ENCODE assay signal across 10 cellular contexts in the genomic region with DNA sequence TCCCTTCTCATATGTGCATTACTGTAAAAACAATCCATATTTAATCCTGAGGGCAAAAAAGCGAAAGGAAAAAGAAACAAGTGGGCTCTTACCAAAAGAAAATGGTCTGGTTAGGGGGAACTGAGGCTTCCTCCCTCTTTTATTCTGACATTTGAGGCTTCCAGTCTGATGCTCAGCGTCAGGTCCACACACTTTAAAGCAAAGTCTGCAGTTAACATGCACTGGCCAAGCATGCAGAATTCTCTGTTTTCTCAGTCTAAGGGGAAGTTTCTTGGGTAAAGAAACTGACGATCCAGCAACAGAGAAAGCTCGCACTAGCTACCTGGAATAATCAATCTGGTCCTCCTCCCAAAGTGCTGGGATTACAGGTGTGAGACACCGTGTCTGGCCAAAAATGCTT. TPM values are rescaled to one million over a fixed set of nuclear protein-coding genes. Genes with fewer than 3 reads are reported as not detected.
A peak's percentile ranks its signal among the peaks of the same experiment; 100 is the strongest.
DNase-seq lines count a peak whose midpoint lies in the region; ATAC-seq and TF ChIP-seq lines count a peak whose summit lies in the region.
"Had no signal": no experiment of that assay in that cellular context is flagged by ENCODE, and none has a peak within 500 bp of the region (broad histone marks: within the 10 kb centered on the region; RNA-seq: fewer than 3 reads in every experiment).

No MANE protein-coding gene starts in this region.

- H3K36me3 ChIP-seq in colonic mucosa (no peaks in the 10 kb centered on the region), rectal smooth muscle tissue (ENCODE audit: control insufficient read depth, insufficient read depth, low read length) (no peaks in the 10 kb centered on the region), body of pancreas (replicated peaks in 1 of 2; ENCODE audit: insufficient read depth in 1 of 2, low read depth in 2 of 2) (no peaks in the 10 kb centered on the region), ascending aorta (no peaks in the 10 kb centered on the region)

- intact Hi-C loops in colonic mucosa (cut with DNase I) = loop anchor here (10.0 kb wide), 1 partner anchor 321 kb away; no protein-coding TSS in a partner anchor
- intact Hi-C loops in body of pancreas (cut with DNase I) = no loop called here
- intact Hi-C loops in ascending aorta (cut with DNase I) = no loop called here

- H3K27ac ChIP-seq in colonic mucosa = no peak overlapping the region
- no peak overlapping the region for H3K27ac ChIP-seq in rectal smooth muscle tissue (ENCODE audit: low read depth, low read length)
- H3K27ac ChIP-seq in body of pancreas = no peak overlapping the region
- no peak overlapping the region for H3K27ac ChIP-seq in ascending aorta

- no peaks in the 10 kb centered on the region for H3K9me3 ChIP-seq in colonic mucosa
- H3K9me3 ChIP-seq in body of pancreas = no peaks in the 10 kb centered on the region
- H3K9me3 ChIP-seq in ascending aorta = no peaks in the 10 kb centered on the region

- TF ChIP-seq CTCF in colonic mucosa (IDR thresholded peaks at IDR 0.05) (no peak), body of pancreas (IDR thresholded peaks at IDR 0.05) (no peak), ascending aorta (IDR thresholded peaks at IDR 0.05) (no peak)

- H3K27me3 ChIP-seq in colonic mucosa = no peaks in the 10 kb centered on the region
- H3K27me3 ChIP-seq in rectal smooth muscle tissue (ENCODE audit: control insufficient read depth, insufficient read depth, low read length) = no peaks in the 10 kb centered on the region
- no peaks in the 10 kb centered on the region for H3K27me3 ChIP-seq in body of pancreas
- no peaks in the 10 kb centered on the region for H3K27me3 ChIP-seq in ascending aorta

- TF ChIP-seq POLR2A in body of pancreas (IDR thresholded peaks at IDR 0.05) = no peak

- peak; percentile 30 for ATAC-seq in HG03025 (IDR thresholded peaks at IDR 0.05; ENCODE audit: low FRiP score, unreplicated experiment)
- ATAC-seq in HG03139 (IDR thresholded peaks at IDR 0.05; ENCODE audit: unreplicated experiment) = no peak
- ATAC-seq in body of pancreas = no peak
- ATAC-seq: left ventricle myocardium superior had no signal

- 26 to 34% methylated on average over 5 of the region's 5 CpGs for WGBS in body of pancreas, 2 donors

- no peaks in the 10 kb centered on the region for H3K4me1 ChIP-seq in colonic mucosa
- no peaks in the 10 kb centered on the region for H3K4me1 ChIP-seq in rectal smooth muscle tissue (ENCODE audit: control insufficient read depth, insufficient read depth, low read length)
- no peaks in the 10 kb centered on the region for H3K4me1 ChIP-seq in body of pancreas
- H3K4me1 ChIP-seq in ascending aorta = no peaks in the 10 kb centered on the region

- DNase-seq in DMS53 (lab: John Stamatoyannopoulos, UW) = peak; percentile 33
- no peak for DNase-seq in DMS53 treated with DMSO at 0.1 percent for 48 hours (lab: John Stamatoyannopoulos, UW; ENCODE audit: unreplicated experiment)
- no peak for DNase-seq in colonic mucosa
- DNase-seq in body of pancreas = no peak
- no peak for DNase-seq in ascending aorta (ENCODE audit: low spot score in 2 of 2)
- DNase-seq: 8988T had no signal

- H3K4me3 ChIP-seq in colonic mucosa = peak overlapping the region; percentile 12
- peak overlapping the region; percentile 21 for H3K4me3 ChIP-seq in rectal smooth muscle tissue (ENCODE audit: low read length)
- no peak overlapping the region for H3K4me3 ChIP-seq in body of pancreas
- peak overlapping the region in 1 of 2 donors; percentile 26 for H3K4me3 ChIP-seq in ascending aorta

- H3K9ac ChIP-seq in colonic mucosa (ENCODE audit: low read depth in 2 of 2, low read length in 2 of 2) = peak overlapping the region in 1 of 2 donors; percentile 9
- H3K9ac ChIP-seq in rectal smooth muscle tissue (ENCODE audit: low read length) = no peak overlapping the region

RNA-seq across cellular contexts. Expression of gene TRIM59, which starts 36.3 kb away (rescaled TPM):
- total RNA-seq in colonic mucosa = 10 to 100 TPM in 1 of 2 donors, 1 to 10 TPM in 1; 7.5 to 16.6 TPM
- 1 to 10 TPM in 1 of 2 donors, under 1 TPM in 1; 0.99 to 2.1 TPM for total RNA-seq in body of pancreas
- not detected for total RNA-seq in ascending aorta

Comparison
In these comparisons a context has a peak if more than half of its experiments do, and no peak if none do; other contexts are left out.
1. H3K4me3 ChIP-seq: peak in colonic mucosa (single experiment) and rectal smooth muscle tissue (single experiment); none in body of pancreas (0 of 2).